In genomic region chr7:20190588-20190987, GRCh38 we compare ENCODE assay signal across 11 cellular contexts. TPM values are rescaled to one million over a fixed set of nuclear protein-coding genes. Genes with fewer than 3 reads are reported as not detected.
"Had no signal": no experiment of that assay in that cellular context is flagged by ENCODE, and none has a peak within 500 bp of the region (broad histone marks: within the 10 kb centered on the region; RNA-seq: fewer than 3 reads in every experiment).

No MANE protein-coding gene starts in this region.

- H3K9me3 ChIP-seq: right atrium auricular region had no signal

- DNase-seq: activated CD4-positive, alpha-beta T cell treated with anti-CD3 and anti-CD28 coated beads for 48 hours; activated naive CD4-positive, alpha-beta T cell treated with Interleukin-2 at 50 U/mL for 16 hours; esophagus squamous epithelium; foreskin keratinocyte; head of caudate nucleus; T-helper 1 cell; WERI-Rb-1 had no signal

- H3K27me3 ChIP-seq: esophagus squamous epithelium, foreskin keratinocyte, right atrium auricular region, tibial nerve had no signal

- ATAC-seq: foreskin keratinocyte; stimulated activated effector memory CD8-positive, alpha-beta T cell treated with anti-CD3 and anti-CD28 coated beads, Interleukin-12 subunit alpha, Interleukin-12 subunit beta, amount 100 ng/mL, for 72 hours had no signal

- H3K36me3 ChIP-seq: right atrium auricular region, tibial nerve, WERI-Rb-1 had no signal

- H3K4me2 ChIP-seq: smooth muscle cell had no signal

- H3K4me3 ChIP-seq: esophagus squamous epithelium, right atrium auricular region, smooth muscle cell, tibial nerve had no signal

- H3K4me1 ChIP-seq: esophagus squamous epithelium, foreskin keratinocyte, right atrium auricular region, tibial nerve had no signal

- H3K27ac ChIP-seq: esophagus squamous epithelium, foreskin keratinocyte, right atrium auricular region, tibial nerve, WERI-Rb-1 had no signal

RNA-seq across cellular contexts. Expression of gene MACC1, which starts 26.6 kb away (rescaled TPM):
- polyA plus RNA-seq: smooth muscle cell had no signal
